1 cellular context compared by ENCODE assay signal in genomic region chr6:137783640-137784198, GRCh38.
A peak's percentile ranks its signal among the peaks of the same experiment; 100 is the strongest.
TF ChIP-seq lines count a peak whose summit lies in the region.

No MANE protein-coding gene starts in this region.

TF ChIP-seq in HepG2, 621 proteins besides CTCF, POLR2A, EP300 and RAD21:
- TF ChIP-seq ZNF879 (CRISPR knock-in tag; IDR thresholded peaks at IDR 0.05) (no peak), ZNF317 (CRISPR knock-in tag; IDR thresholded peaks at IDR 0.05) (peak; percentile 92), POLR2AphosphoS5 (IDR thresholded peaks at IDR 0.05; ENCODE audit: low read depth, low read length) (no peak), ZNF382 (CRISPR knock-in tag; IDR thresholded peaks at IDR 0.05; ENCODE audit: borderline replicate concordance) (no peak)
